Comparison of ENCODE assay signal across 11 cellular contexts in the genomic region with DNA sequence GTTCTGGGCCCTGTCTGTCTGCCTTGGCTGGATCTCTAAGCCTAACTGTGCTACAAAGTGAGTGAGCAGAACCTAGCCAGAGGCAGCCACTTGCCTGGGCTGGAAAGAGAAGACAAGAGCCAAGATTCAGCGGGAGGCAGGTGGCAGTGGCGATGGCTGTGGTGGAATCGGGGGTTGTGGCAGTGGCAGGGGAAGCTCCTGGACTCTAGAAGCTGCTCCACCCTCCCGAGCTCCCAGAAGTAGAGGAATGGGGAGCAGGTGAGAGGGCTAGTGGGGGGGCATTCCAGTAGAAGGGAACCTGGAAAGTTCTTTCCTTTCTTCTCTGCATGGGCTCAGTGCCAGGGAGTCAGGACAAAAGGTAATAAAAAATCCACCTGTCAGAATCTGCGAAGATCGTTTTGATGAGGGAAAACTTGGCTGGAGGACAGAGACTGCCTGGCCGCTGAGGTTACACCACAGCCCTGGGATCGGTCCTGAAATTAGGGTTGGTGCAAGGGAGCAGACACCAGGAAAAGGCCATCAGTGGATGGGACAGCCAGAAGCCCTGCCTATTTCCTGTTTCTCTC. TPM values are rescaled to one million over a fixed set of nuclear protein-coding genes. Genes with fewer than 3 reads are reported as not detected.
DNase-seq lines count a peak whose midpoint lies in the region; ATAC-seq and TF ChIP-seq lines count a peak whose summit lies in the region.
"Had no signal": no experiment of that assay in that cellular context is flagged by ENCODE, and none has a peak within 500 bp of the region (broad histone marks: within the 10 kb centered on the region; RNA-seq: fewer than 3 reads in every experiment).

No MANE protein-coding gene starts in this region.

- H3K23ac ChIP-seq in neuronal stem cell (ENCODE audit: low read depth, low read length, poor library complexity) = no peak overlapping the region

- H2BK5ac ChIP-seq in neuronal stem cell (ENCODE audit: low read length) = no peak overlapping the region

- H3K79me2 ChIP-seq in GM23338 (replicated peaks; ENCODE audit: insufficient read depth) = peaks cover 22% of the 10 kb centered on the region

- H3K9ac ChIP-seq in neuronal stem cell (ENCODE audit: low read depth, low read length, poor library complexity) = peak overlapping the region; percentile 21

- no peaks in the 10 kb centered on the region for H3K9me3 ChIP-seq in neuronal stem cell (replicated peaks in 1 of 2; ENCODE audit: control insufficient read depth in 2 of 2, insufficient read depth in 1 of 2, low read depth in 1 of 2, low read length in 2 of 2)

- H2AFZ ChIP-seq in GM23338 = no peak overlapping the region
- H2AFZ ChIP-seq in neuronal stem cell (ENCODE audit: low read length) = no peak overlapping the region

- H3K4me1 Mint-ChIP-seq in GM23338 = peaks cover 13% of the 10 kb centered on the region
- peaks cover 23% of the 10 kb centered on the region for H3K4me1 Mint-ChIP-seq in central memory CD8-positive, alpha-beta T cell

- DNase-seq in GM23338 (ENCODE audit: low spot score) (no peak), neuronal stem cell (ENCODE audit: low spot score) (no peak), kidney glomerular epithelial cell (lab: John Stamatoyannopoulos, UW) (no peak), NCI-H82 treated with DMSO at 0.1 percent for 48 hours (lab: John Stamatoyannopoulos, UW; ENCODE audit: unreplicated experiment) (no peak), NOMO-1 treated with DMSO at 0.1 percent for 48 hours (lab: John Stamatoyannopoulos, UW; ENCODE audit: unreplicated experiment) (no peak)
- no peak for DNase-seq in central memory CD8-positive, alpha-beta T cell (ENCODE audit: low spot score in 2 of 2)
- DNase-seq: activated CD4-positive, CD25-positive, alpha-beta regulatory T cell; brain microvascular endothelial cell; GF-D8; NK-92 treated with Interleukin-12 subunit alpha and Interleukin-12 subunit beta, amount 100 ng/mL, for 24 hours had no signal

- H4K8ac ChIP-seq in neuronal stem cell (ENCODE audit: low read depth, low read length) = no peak overlapping the region

- peak overlapping the region; percentile 96 for H3K27ac ChIP-seq in C4-2B
- no peak overlapping the region for H3K27ac ChIP-seq in GM23338 (ENCODE audit: low read depth)
- no peak overlapping the region for H3K27ac ChIP-seq in neuronal stem cell (replicated peaks; ENCODE audit: low read length)
- H3K27ac ChIP-seq: brain microvascular endothelial cell had no signal

- no peak overlapping the region for H3K18ac ChIP-seq in neuronal stem cell (ENCODE audit: low read length)

- peak overlapping the region; percentile 53 for H4K91ac ChIP-seq in neuronal stem cell (ENCODE audit: low read depth, low read length, poor library complexity)

- no peaks in the 10 kb centered on the region; the same call in 1 of the 3 replicates for H3K36me3 Mint-ChIP-seq in GM23338 (ENCODE audit: low read depth)
- peaks cover 8% of the 10 kb centered on the region for H3K36me3 Mint-ChIP-seq in central memory CD8-positive, alpha-beta T cell (ENCODE audit: insufficient read depth)

- no peak overlapping the region for H2BK120ac ChIP-seq in neuronal stem cell (ENCODE audit: low read depth, low read length)

- H3K4me3 Mint-ChIP-seq in GM23338 = peak overlapping the region; percentile 18; the same call in 1 of the 3 replicates
- peak overlapping the region; percentile 85 for H3K4me3 Mint-ChIP-seq in central memory CD8-positive, alpha-beta T cell

- H3K4me3 ChIP-seq in GM23338 = no peak overlapping the region
- H3K4me3 ChIP-seq in neuronal stem cell (ENCODE audit: low read length in 2 of 2) = peak overlapping the region in 1 of 2 donors; percentile 1

- H2BK12ac ChIP-seq in neuronal stem cell (ENCODE audit: low read length) = peak overlapping the region; percentile 10

- H3K27me3 ChIP-seq in GM23338 (ENCODE audit: insufficient read depth) (peaks cover 18% of the 10 kb centered on the region), neuronal stem cell (ENCODE audit: control insufficient read depth in 3 of 3, insufficient read depth in 3 of 3, low read depth in 1 of 3, low read length in 3 of 3) (peaks cover 0 to 15% (median 0%) of the 10 kb centered on the region in 3 experiments)
- H3K27me3 ChIP-seq: brain microvascular endothelial cell had no signal

- H3F3A ChIP-seq in GM23338 (replicated peaks; ENCODE audit: low read depth) = peaks cover 6% of the 10 kb centered on the region; the same call in 1 of the 2 replicates

- no peak overlapping the region for H3K27ac Mint-ChIP-seq in GM23338
- H3K27ac Mint-ChIP-seq in central memory CD8-positive, alpha-beta T cell (ENCODE audit: low read depth) = no peak overlapping the region

- ATAC-seq in GM23338 = no peak
- no peak for ATAC-seq in central memory CD8-positive, alpha-beta T cell (replicated peaks; ENCODE audit: extremely low read depth, poor library complexity, severe bottlenecking)

- no peak overlapping the region for H3K4me2 ChIP-seq in GM23338
- H3K4me2 ChIP-seq in neuronal stem cell (ENCODE audit: insufficient read depth, low read length, poor library complexity, severe bottlenecking) = no peak overlapping the region

- H4K20me1 ChIP-seq in GM23338 (replicated peaks; ENCODE audit: insufficient read depth) = no peaks in the 10 kb centered on the region

- no peak overlapping the region for H3K14ac ChIP-seq in neuronal stem cell (ENCODE audit: low read length)

- no peak overlapping the region for H3K4ac ChIP-seq in neuronal stem cell (ENCODE audit: low read length)

- peaks cover 20% of the 10 kb centered on the region for H3K27me3 Mint-ChIP-seq in GM23338 (ENCODE audit: insufficient read depth, low read depth, poor library complexity)
- H3K27me3 Mint-ChIP-seq in central memory CD8-positive, alpha-beta T cell = no peaks in the 10 kb centered on the region

- no peak overlapping the region for H2AK5ac ChIP-seq in neuronal stem cell (ENCODE audit: low read depth, low read length)

- no CpG with 5 or more reads among the region's 8 CpGs for WGBS in neuronal stem cell (ENCODE audit: extremely low coverage in 2 of 2, insufficient read length in 2 of 2, insufficient replicate concordance in 1 of 2), 2 donors

- peak overlapping the region; percentile 15 for H2BK15ac ChIP-seq in neuronal stem cell (ENCODE audit: low read length)

- no peaks in the 10 kb centered on the region for H3K79me1 ChIP-seq in neuronal stem cell (ENCODE audit: low read depth, low read length)

- TF ChIP-seq CTCF in C4-2B (conservative IDR thresholded peaks at IDR 0.05) = no peak
- TF ChIP-seq CTCF in GM23338 (conservative IDR thresholded peaks at IDR 0.05; ENCODE audit: low read depth in 2 of 2) = no peak

- H3K4me1 ChIP-seq in GM23338 (ENCODE audit: insufficient read depth) (peaks cover 8% of the 10 kb centered on the region), neuronal stem cell (ENCODE audit: control insufficient read depth in 2 of 2, insufficient read depth in 1 of 2, low read depth in 1 of 2, low read length in 2 of 2) (peaks cover 5 to 10% of the 10 kb centered on the region in 2 donors)

- H3K36me3 ChIP-seq in GM23338 (ENCODE audit: insufficient read depth) (no peaks in the 10 kb centered on the region), neuronal stem cell (replicated peaks in 1 of 2; ENCODE audit: control insufficient read depth in 2 of 2, insufficient read depth in 2 of 2, low read length in 2 of 2) (peaks cover 0 to 11% of the 10 kb centered on the region in 2 donors)
- H3K36me3 ChIP-seq: brain microvascular endothelial cell had no signal

- H3K9me3 Mint-ChIP-seq in GM23338 = no peaks in the 10 kb centered on the region
- no peaks in the 10 kb centered on the region for H3K9me3 Mint-ChIP-seq in central memory CD8-positive, alpha-beta T cell

- no peaks in the 10 kb centered on the region for H3K9me2 ChIP-seq in GM23338 (ENCODE audit: insufficient read depth)

TF ChIP-seq in GM23338, 12 proteins besides CTCF, POLR2A, EP300 and RAD21 (continues in another document):
- TF ChIP-seq NANOG (IDR thresholded peaks at IDR 0.05; ENCODE audit: borderline replicate concordance) (no peak), JUNB (IDR thresholded peaks at IDR 0.05; ENCODE audit: unreplicated experiment) (no peak), POLR2AphosphoS5 (IDR thresholded peaks at IDR 0.05; ENCODE audit: low read depth) (no peak), EZH2 (IDR thresholded peaks at IDR 0.05; ENCODE audit: low read depth, unreplicated experiment) (no peak)
- TF ChIP-seq, protein P1, sequence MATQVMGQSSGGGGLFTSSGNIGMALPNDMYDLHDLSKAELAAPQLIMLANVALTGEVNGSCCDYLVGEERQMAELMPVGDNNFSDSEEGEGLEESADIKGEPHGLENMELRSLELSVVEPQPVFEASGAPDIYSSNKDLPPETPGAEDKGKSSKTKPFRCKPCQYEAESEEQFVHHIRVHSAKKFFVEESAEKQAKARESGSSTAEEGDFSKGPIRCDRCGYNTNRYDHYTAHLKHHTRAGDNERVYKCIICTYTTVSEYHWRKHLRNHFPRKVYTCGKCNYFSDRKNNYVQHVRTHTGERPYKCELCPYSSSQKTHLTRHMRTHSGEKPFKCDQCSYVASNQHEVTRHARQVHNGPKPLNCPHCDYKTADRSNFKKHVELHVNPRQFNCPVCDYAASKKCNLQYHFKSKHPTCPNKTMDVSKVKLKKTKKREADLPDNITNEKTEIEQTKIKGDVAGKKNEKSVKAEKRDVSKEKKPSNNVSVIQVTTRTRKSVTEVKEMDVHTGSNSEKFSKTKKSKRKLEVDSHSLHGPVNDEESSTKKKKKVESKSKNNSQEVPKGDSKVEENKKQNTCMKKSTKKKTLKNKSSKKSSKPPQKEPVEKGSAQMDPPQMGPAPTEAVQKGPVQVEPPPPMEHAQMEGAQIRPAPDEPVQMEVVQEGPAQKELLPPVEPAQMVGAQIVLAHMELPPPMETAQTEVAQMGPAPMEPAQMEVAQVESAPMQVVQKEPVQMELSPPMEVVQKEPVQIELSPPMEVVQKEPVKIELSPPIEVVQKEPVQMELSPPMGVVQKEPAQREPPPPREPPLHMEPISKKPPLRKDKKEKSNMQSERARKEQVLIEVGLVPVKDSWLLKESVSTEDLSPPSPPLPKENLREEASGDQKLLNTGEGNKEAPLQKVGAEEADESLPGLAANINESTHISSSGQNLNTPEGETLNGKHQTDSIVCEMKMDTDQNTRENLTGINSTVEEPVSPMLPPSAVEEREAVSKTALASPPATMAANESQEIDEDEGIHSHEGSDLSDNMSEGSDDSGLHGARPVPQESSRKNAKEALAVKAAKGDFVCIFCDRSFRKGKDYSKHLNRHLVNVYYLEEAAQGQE (IDR thresholded peaks at IDR 0.05; ENCODE audit: unreplicated experiment) = no peak

RNA-seq across cellular contexts. Expression of gene CRAT, which starts 1.7 kb away (rescaled TPM):
- 9.9 TPM in 2 replicates for total RNA-seq in GM23338 (2014; rRNA removed; shearing (Covaris generic))
- 3.7 and 4.6 TPM in 2 replicates for polyA plus RNA-seq in GM23338 (2016; fragmentation: Nextera tagmentation; extraction: Ambion mirVana)
- polyA plus RNA-seq in neuronal stem cell (2013, experiment 1 of 2) = 12.9 TPM
- polyA plus RNA-seq in neuronal stem cell (2013, experiment 2 of 2) = 12.1 TPM

RNA-seq across cellular contexts. Expression of gene PTPA, which starts 2.3 kb away (rescaled TPM):
- 110 and 122 TPM in 2 replicates for total RNA-seq in GM23338 (2014; rRNA removed; shearing (Covaris generic))
- 53.9 and 57.3 TPM in 2 replicates for polyA plus RNA-seq in GM23338 (2016; fragmentation: Nextera tagmentation; extraction: Ambion mirVana)
- polyA plus RNA-seq in neuronal stem cell (2013, experiment 1 of 2) = 74.5 TPM
- 76.7 TPM for polyA plus RNA-seq in neuronal stem cell (2013, experiment 2 of 2)

RNA-seq across cellular contexts. Expression of gene DOLPP1, which starts 28.0 kb away (rescaled TPM):
- 30.0 and 31.9 TPM in 2 replicates for total RNA-seq in GM23338 (2014; rRNA removed; shearing (Covaris generic))
- polyA plus RNA-seq in GM23338 (2016; fragmentation: Nextera tagmentation; extraction: Ambion mirVana) = 20.5 and 23.3 TPM in 2 replicates
- polyA plus RNA-seq in neuronal stem cell (2013, experiment 1 of 2) = 34.9 TPM
- polyA plus RNA-seq in neuronal stem cell (2013, experiment 2 of 2) = 34.1 TPM
